ENCODE assay signal across 17 cellular contexts in the genomic region with DNA sequence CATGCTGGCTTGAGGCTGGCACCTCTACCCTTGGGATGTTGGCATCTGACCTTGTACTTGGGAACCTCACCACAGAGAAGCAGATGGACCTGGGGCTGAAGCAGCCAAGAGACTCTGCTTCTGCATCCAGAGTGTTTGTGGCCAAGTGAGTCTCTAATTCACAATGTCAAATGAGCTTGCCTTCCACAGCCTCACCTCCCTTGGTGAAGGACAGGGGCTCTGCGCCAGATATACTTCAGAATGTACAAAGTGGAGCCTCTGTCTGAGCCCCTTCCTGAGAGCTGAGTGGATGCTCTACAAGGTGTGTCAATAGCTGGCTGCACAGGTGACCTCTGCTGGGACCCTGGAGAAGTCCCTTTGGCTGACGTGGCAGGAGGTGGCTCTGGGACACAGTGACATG.
DNase-seq lines count a peak whose midpoint lies in the region; ATAC-seq and TF ChIP-seq lines count a peak whose summit lies in the region.
"Had no signal": no experiment of that assay in that cellular context is flagged by ENCODE, and none has a peak within 500 bp of the region (broad histone marks: within the 10 kb centered on the region; RNA-seq: fewer than 3 reads in every experiment).

No MANE protein-coding gene starts in this region.

- no peaks in the 10 kb centered on the region for H3K36me3 ChIP-seq in left lung
- H3K36me3 ChIP-seq in neural progenitor cell: no peaks in the 10 kb centered on the region
- no peaks in the 10 kb centered on the region for H3K36me3 ChIP-seq in PC-9 (ENCODE audit: low read depth)
- H3K36me3 ChIP-seq: SJSA1 had no signal

- H3K9me3 Mint-ChIP-seq in neural progenitor cell: peaks cover 5% of the 10 kb centered on the region
- H3K9me3 Mint-ChIP-seq: H9 had no signal

- H3K4me3 ChIP-seq in left lung (no peak overlapping the region), neural progenitor cell (no peak overlapping the region), PC-9 (no peak overlapping the region)
- H3K4me3 ChIP-seq: GM23248, SJSA1 had no signal

- H3F3A ChIP-seq in neural progenitor cell (ENCODE audit: low read depth) (no peaks in the 10 kb centered on the region), PC-9 (ENCODE audit: insufficient read depth, low read depth) (no peaks in the 10 kb centered on the region)

- H3K27me3 ChIP-seq in left lung (no peaks in the 10 kb centered on the region), neural progenitor cell (no peaks in the 10 kb centered on the region), PC-9 (ENCODE audit: insufficient read depth, low read depth) (peaks cover 47% of the 10 kb centered on the region)

- H3K9me3 ChIP-seq in left lung (no peaks in the 10 kb centered on the region), neural progenitor cell (ENCODE audit: low read depth) (no peaks in the 10 kb centered on the region), PC-9 (ENCODE audit: insufficient read depth, low read depth) (no peaks in the 10 kb centered on the region)

- ATAC-seq in Right ventricle myocardium inferior (peak; percentile 80), left lung (peak; percentile 41)

- DNase-seq in Right ventricle myocardium inferior (ENCODE audit: missing footprints) (no peak), cardiac septum (ENCODE audit: low spot score) (no peak), ecto neural progenitor cell (ENCODE audit: low spot score) (peak; percentile 29), left lung (no peak), neural progenitor cell (ENCODE audit: low spot score) (no peak), PC-9 (no peak)
- no peak for DNase-seq in activated effector memory CD4-positive, alpha-beta T cell treated with anti-CD3 and anti-CD28 coated beads, Interleukin-2, amount 50 U/mL, for 16 hours
- DNase-seq: CD4-positive, CD25-positive, alpha-beta regulatory T cell; GM23248; MM.1S; NCI-H2081; NCI-H2227 treated with DMSO at 0.1 percent for 48 hours; NCI-H510A treated with DMSO at 0.1 percent for 48 hours had no signal

- CTCF ChIA-PET in PC-9 (lab: Charles Lee): no interaction called here

- intact Hi-C loops in Right ventricle myocardium inferior (cut with DNase I) (loop anchor here (10.0 kb wide), 1 partner anchor 322 kb away; no protein-coding TSS in a partner anchor), cardiac septum (cut with DNase I) (no loop called here), left lung (cut with DNase I) (no loop called here), PC-9 (cut with micrococcal nuclease; ENCODE audit: unreplicated experiment) (no loop called here)

- BruUV-seq in PC-9 (replicated peaks; lab: Mats Ljungman, UMichigan): no TSS peak

- H3K9ac ChIP-seq in neural progenitor cell: no peak overlapping the region
- H3K9ac ChIP-seq: GM23248, KMS-11 had no signal

- peaks cover 4% of the 10 kb centered on the region for H3K27me3 Mint-ChIP-seq in neural progenitor cell (ENCODE audit: insufficient read depth, low read depth)
- H3K27me3 Mint-ChIP-seq: CD4-positive, CD25-positive, alpha-beta regulatory T cell; IgD-negative memory B cell had no signal

- H3K27ac Mint-ChIP-seq in neural progenitor cell: no peak overlapping the region
- H3K27ac Mint-ChIP-seq: CD4-positive, CD25-positive, alpha-beta regulatory T cell; H9; IgD-negative memory B cell had no signal

- H3K79me2 ChIP-seq in neural progenitor cell (ENCODE audit: low read depth): no peaks in the 10 kb centered on the region
- H3K79me2 ChIP-seq in PC-9 (ENCODE audit: low read depth): no peaks in the 10 kb centered on the region

- no peaks in the 10 kb centered on the region for H3K36me3 Mint-ChIP-seq in neural progenitor cell
- H3K36me3 Mint-ChIP-seq: CD4-positive, CD25-positive, alpha-beta regulatory T cell; IgD-negative memory B cell had no signal

- no peak overlapping the region for H3K4me3 Mint-ChIP-seq in neural progenitor cell
- H3K4me3 Mint-ChIP-seq: CD4-positive, CD25-positive, alpha-beta regulatory T cell; H9; IgD-negative memory B cell had no signal

- no peaks in the 10 kb centered on the region for H3K9me2 ChIP-seq in PC-9 (ENCODE audit: insufficient read depth)

- no peaks in the 10 kb centered on the region for H4K20me1 ChIP-seq in neural progenitor cell (ENCODE audit: low read depth)
- H4K20me1 ChIP-seq in PC-9 (ENCODE audit: insufficient read depth): no peaks in the 10 kb centered on the region

- H3K27ac ChIP-seq in left lung: no peak overlapping the region
- no peak overlapping the region for H3K27ac ChIP-seq in neural progenitor cell
- H3K27ac ChIP-seq in PC-9: no peak overlapping the region
- H3K27ac ChIP-seq: GM23248, KMS-11, SJSA1 had no signal

- H3K4me1 Mint-ChIP-seq in neural progenitor cell: peaks cover 30% of the 10 kb centered on the region
- H3K4me1 Mint-ChIP-seq: CD4-positive, CD25-positive, alpha-beta regulatory T cell; H9; IgD-negative memory B cell had no signal

- H2AFZ ChIP-seq in neural progenitor cell (replicated peaks): no peak overlapping the region
- H2AFZ ChIP-seq in PC-9: no peak overlapping the region
- H2AFZ ChIP-seq: GM23248 had no signal

- H3K4me2 ChIP-seq in neural progenitor cell (no peak overlapping the region), PC-9 (no peak overlapping the region)
- H3K4me2 ChIP-seq: KMS-11 had no signal

- H3K4me1 ChIP-seq in left lung: no peaks in the 10 kb centered on the region
- no peaks in the 10 kb centered on the region for H3K4me1 ChIP-seq in neural progenitor cell
- H3K4me1 ChIP-seq in PC-9 (replicated peaks; ENCODE audit: insufficient read depth): no peaks in the 10 kb centered on the region
- H3K4me1 ChIP-seq: SJSA1 had no signal

- POLR2A ChIA-PET in PC-9 (lab: Charles Lee; ENCODE audit: unreplicated experiment): no interaction called here

- no peak for TF ChIP-seq CTCF in left lung (IDR thresholded peaks at IDR 0.05)
- no peak for TF ChIP-seq CTCF in neural progenitor cell (IDR thresholded peaks at IDR 0.05)
- no peak for TF ChIP-seq CTCF in PC-9 (conservative IDR thresholded peaks at IDR 0.05)
